In genomic region chr1:162632743-162633326, GRCh38 we compare ENCODE assay signal across 9 cellular contexts. TPM values are rescaled to one million over a fixed set of nuclear protein-coding genes. Genes with fewer than 3 reads are reported as not detected.
DNase-seq lines count a peak whose midpoint lies in the region; ATAC-seq, FAIRE-seq and TF ChIP-seq lines count a peak whose summit lies in the region.
"Had no signal": no experiment of that assay in that cellular context is flagged by ENCODE, and none has a peak within 500 bp of the region (broad histone marks: within the 10 kb centered on the region; RNA-seq: fewer than 3 reads in every experiment).

No MANE protein-coding gene starts in this region.

- FAIRE-seq in D721Med (lab: Jason Lieb, UNC): no peak

- no peak for TF ChIP-seq CTCF in gastroesophageal sphincter (IDR thresholded peaks at IDR 0.05)
- TF ChIP-seq CTCF in D721Med (IDR thresholded peaks at IDR 0.05; ENCODE audit: insufficient read depth, missing control alignments): no peak

- no peaks in the 10 kb centered on the region for H3K36me3 ChIP-seq in gastroesophageal sphincter

- ATAC-seq in SK-N-SH treated with all-trans-retinoic acid at 6 μM for 48 hours (peak; percentile 34), gastroesophageal sphincter (peak; percentile 12)

- no peak for TF ChIP-seq EP300 in gastroesophageal sphincter (IDR thresholded peaks at IDR 0.05)

- peak overlapping the region; percentile 56 to 79 for H3K4me3 ChIP-seq in gastroesophageal sphincter

- DNase-seq in DMS 273 treated with DMSO at 0.1 percent for 48 hours (lab: John Stamatoyannopoulos, UW) (peak; percentile 64), pons (ENCODE audit: low spot score) (peak; percentile 23), Kasumi-1 (lab: John Stamatoyannopoulos, UW) (no peak), T-helper 9 cell (no peak), KG1 (lab: John Stamatoyannopoulos, UW) (no peak), D721Med (ENCODE audit: insufficient read length, low spot score) (no peak)
- DNase-seq: stimulated activated naive CD4-positive, alpha-beta T cell had no signal

- peaks cover 3 to 76% (median 15%) of the 10 kb centered on the region in 3 donors for H3K4me1 ChIP-seq in gastroesophageal sphincter

- H3K27me3 ChIP-seq in gastroesophageal sphincter: no peaks in the 10 kb centered on the region

- no peak for TF ChIP-seq POLR2A in gastroesophageal sphincter (IDR thresholded peaks at IDR 0.05)

- no peaks in the 10 kb centered on the region for H3K9me3 ChIP-seq in gastroesophageal sphincter

- 0 to 3% methylated on average over 2 to 4 of the region's 5 CpGs for WGBS in gastroesophageal sphincter (ENCODE audit: low coverage in 1 of 2), 2 donors

- peak overlapping the region; percentile 85 to 93 (median 88) for H3K27ac ChIP-seq in gastroesophageal sphincter

TF ChIP-seq in SK-N-SH treated with all-trans-retinoic acid at 6 μM for 48 hours, 23 proteins besides CTCF, POLR2A, EP300 and RAD21:
- no peak for TF ChIP-seq ISL1 (CRISPR knock-in tag; IDR thresholded peaks at IDR 0.05)
- TF ChIP-seq, protein P1, sequence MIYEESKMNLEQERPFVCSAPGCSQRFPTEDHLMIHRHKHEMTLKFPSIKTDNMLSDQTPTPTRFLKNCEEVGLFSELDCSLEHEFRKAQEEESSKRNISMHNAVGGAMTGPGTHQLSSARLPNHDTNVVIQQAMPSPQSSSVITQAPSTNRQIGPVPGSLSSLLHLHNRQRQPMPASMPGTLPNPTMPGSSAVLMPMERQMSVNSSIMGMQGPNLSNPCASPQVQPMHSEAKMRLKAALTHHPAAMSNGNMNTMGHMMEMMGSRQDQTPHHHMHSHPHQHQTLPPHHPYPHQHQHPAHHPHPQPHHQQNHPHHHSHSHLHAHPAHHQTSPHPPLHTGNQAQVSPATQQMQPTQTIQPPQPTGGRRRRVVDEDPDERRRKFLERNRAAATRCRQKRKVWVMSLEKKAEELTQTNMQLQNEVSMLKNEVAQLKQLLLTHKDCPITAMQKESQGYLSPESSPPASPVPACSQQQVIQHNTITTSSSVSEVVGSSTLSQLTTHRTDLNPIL (CRISPR knock-in tag; IDR thresholded peaks at IDR 0.05; ENCODE audit: low read depth): no peak
- TF ChIP-seq ZNF70 (CRISPR knock-in tag; IDR thresholded peaks at IDR 0.05): no peak
- TF ChIP-seq TOX (CRISPR knock-in tag; IDR thresholded peaks at IDR 0.05; ENCODE audit: borderline replicate concordance): 0 out of 2 replicates have a peak, but pooled peaks have one; percentile 33
- 0 out of 2 replicates have a peak, but pooled peaks have one; percentile 20 for TF ChIP-seq RARB (CRISPR knock-in tag; IDR thresholded peaks at IDR 0.05)
- TF ChIP-seq, protein P2, sequence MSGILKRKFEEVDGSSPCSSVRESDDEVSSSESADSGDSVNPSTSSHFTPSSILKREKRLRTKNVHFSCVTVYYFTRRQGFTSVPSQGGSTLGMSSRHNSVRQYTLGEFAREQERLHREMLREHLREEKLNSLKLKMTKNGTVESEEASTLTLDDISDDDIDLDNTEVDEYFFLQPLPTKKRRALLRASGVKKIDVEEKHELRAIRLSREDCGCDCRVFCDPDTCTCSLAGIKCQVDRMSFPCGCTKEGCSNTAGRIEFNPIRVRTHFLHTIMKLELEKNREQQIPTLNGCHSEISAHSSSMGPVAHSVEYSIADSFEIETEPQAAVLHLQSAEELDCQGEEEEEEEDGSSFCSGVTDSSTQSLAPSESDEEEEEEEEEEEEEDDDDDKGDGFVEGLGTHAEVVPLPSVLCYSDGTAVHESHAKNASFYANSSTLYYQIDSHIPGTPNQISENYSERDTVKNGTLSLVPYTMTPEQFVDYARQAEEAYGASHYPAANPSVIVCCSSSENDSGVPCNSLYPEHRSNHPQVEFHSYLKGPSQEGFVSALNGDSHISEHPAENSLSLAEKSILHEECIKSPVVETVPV (CRISPR knock-in tag; IDR thresholded peaks at IDR 0.05): no peak
- no peak for TF ChIP-seq OSR1 (CRISPR knock-in tag; IDR thresholded peaks at IDR 0.05)
- no peak for TF ChIP-seq SNAI2 (CRISPR knock-in tag; IDR thresholded peaks at IDR 0.05)
- TF ChIP-seq CSDC2 (CRISPR knock-in tag; IDR thresholded peaks at IDR 0.05): no peak

RNA-seq across cellular contexts. Expression of gene DDR2, which starts 0.6 kb away (rescaled TPM):
- 100 to 1,000 TPM; 165 to 241 (median 199) TPM for total RNA-seq in gastroesophageal sphincter

Comparison
In these comparisons a context has a peak if more than half of its experiments do, and no peak if none do; other contexts are left out.
1. DNase-seq: peak in DMS 273 treated with DMSO at 0.1 percent for 48 hours (single experiment) and pons (single experiment); none in Kasumi-1 (0 of 2), T-helper 9 cell (single experiment), KG1 (single experiment) and D721Med (single experiment).